In the genomic region with DNA sequence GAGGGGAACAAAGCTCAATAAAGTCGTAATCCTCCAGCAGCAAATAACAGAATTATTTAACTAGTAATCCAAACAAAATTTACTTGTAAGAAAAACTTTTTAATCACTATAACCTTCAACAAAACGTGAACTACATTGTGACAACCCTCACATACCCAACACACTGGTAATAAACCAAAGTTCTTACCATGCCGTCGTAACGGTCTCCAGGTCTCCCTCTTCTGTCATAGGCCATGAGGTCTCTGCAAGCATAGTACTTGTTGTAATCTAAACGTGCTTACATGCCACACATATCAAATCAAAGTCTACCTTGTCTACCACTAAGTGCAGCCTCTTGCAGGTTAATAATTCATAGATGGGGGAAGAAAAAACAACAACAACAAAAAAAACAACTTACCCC, we compare ENCODE assay signal across 1 cellular context.
TF ChIP-seq lines count a peak whose summit lies in the region.

No MANE protein-coding gene starts in this region.

TF ChIP-seq in GM23338, 12 proteins besides CTCF, POLR2A, EP300 and RAD21:
- TF ChIP-seq, protein P1, sequence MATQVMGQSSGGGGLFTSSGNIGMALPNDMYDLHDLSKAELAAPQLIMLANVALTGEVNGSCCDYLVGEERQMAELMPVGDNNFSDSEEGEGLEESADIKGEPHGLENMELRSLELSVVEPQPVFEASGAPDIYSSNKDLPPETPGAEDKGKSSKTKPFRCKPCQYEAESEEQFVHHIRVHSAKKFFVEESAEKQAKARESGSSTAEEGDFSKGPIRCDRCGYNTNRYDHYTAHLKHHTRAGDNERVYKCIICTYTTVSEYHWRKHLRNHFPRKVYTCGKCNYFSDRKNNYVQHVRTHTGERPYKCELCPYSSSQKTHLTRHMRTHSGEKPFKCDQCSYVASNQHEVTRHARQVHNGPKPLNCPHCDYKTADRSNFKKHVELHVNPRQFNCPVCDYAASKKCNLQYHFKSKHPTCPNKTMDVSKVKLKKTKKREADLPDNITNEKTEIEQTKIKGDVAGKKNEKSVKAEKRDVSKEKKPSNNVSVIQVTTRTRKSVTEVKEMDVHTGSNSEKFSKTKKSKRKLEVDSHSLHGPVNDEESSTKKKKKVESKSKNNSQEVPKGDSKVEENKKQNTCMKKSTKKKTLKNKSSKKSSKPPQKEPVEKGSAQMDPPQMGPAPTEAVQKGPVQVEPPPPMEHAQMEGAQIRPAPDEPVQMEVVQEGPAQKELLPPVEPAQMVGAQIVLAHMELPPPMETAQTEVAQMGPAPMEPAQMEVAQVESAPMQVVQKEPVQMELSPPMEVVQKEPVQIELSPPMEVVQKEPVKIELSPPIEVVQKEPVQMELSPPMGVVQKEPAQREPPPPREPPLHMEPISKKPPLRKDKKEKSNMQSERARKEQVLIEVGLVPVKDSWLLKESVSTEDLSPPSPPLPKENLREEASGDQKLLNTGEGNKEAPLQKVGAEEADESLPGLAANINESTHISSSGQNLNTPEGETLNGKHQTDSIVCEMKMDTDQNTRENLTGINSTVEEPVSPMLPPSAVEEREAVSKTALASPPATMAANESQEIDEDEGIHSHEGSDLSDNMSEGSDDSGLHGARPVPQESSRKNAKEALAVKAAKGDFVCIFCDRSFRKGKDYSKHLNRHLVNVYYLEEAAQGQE (IDR thresholded peaks at IDR 0.05; ENCODE audit: unreplicated experiment), result no peak
- TF ChIP-seq STAT1 (IDR thresholded peaks at IDR 0.05; ENCODE audit: unreplicated experiment) (no peak), EZH2phosphoT487 (IDR thresholded peaks at IDR 0.05; ENCODE audit: unreplicated experiment) (no peak), ZNF331 (CRISPR knock-in tag; IDR thresholded peaks at IDR 0.05; ENCODE audit: low read depth) (no peak), EZH2 (IDR thresholded peaks at IDR 0.05; ENCODE audit: low read depth, unreplicated experiment) (no peak)
